Comparison of ENCODE assay signal across 8 cellular contexts in the genomic region with DNA sequence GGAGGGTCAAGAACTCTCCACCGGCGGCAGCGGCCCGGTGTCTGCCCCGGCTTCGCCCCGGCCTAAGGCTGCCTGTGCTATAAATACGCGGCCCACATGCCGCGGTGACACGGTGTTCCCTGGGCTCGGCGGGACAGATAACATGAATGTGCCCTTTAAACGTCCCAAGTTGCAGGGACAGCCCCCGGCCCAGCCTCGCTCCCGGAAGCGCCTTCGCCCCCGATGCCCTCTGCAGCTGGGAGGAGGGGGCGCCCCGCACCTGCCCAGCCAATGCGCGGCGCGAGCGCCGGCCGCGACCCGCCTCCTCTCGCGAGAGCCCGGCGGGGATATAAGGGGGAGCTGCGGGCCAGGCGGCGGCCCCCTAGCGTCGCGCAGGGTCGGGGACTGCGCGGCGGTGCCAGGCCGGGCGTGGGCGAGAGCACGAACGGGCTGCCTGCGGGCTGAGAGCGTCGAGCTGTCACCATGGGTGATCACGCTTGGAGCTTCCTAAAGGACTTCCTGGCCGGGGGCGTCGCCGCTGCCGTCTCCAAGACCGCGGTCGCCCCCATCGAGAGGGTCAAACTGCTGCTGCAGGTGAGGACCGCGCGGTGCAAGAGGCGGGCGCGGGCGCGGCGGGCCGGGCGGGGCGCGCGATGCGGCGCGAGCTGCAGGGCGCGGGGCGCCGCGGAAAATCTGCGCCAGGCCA. TPM values are rescaled to one million over a fixed set of nuclear protein-coding genes. Genes with fewer than 3 reads are reported as not detected.
DNase-seq lines count a peak whose midpoint lies in the region; ATAC-seq and TF ChIP-seq lines count a peak whose summit lies in the region.

Gene SLC25A4 (plus strand): TSS at position 356 of the 685 bp plus-strand sequence. CDS start 107 bp downstream, at position 463.

- ATAC-seq in GM18870 (IDR thresholded peaks at IDR 0.05; ENCODE audit: unreplicated experiment) (peak; percentile 80), HG03135 (IDR thresholded peaks at IDR 0.05; ENCODE audit: unreplicated experiment) (peak; percentile 95)

- WGBS in lower leg skin, 2 donors: 1% methylated on average over 14 to 72 of the region's 87 CpGs

- intact Hi-C loops in lower leg skin (cut with DNase I; ENCODE audit: low total_unique reads): no loop called here

- H3K4me3 ChIP-seq in lower leg skin (ENCODE audit: low read depth, poor library complexity, severe bottlenecking): peak within 1 kb of the TSS; percentile 52

- DNase-seq in AG09319 (ENCODE audit: extremely low read depth, low read depth): peak; percentile 32
- DNase-seq in NCI-H460 (ENCODE audit: extremely low read depth, low read depth): peak; percentile 69
- DNase-seq in activated CD4-positive, alpha-beta T cell treated with anti-CD3 and anti-CD28 coated beads, Interleukin-2, amount 50 U/mL, for 48 hours: peak; percentile 84 to 86
- DNase-seq in dermis microvascular lymphatic vessel endothelial cell (ENCODE audit: low read depth in 2 of 2): peak; percentile 40 to 71
- peak; percentile 45 to 94 for DNase-seq in lower leg skin (ENCODE audit: low spot score in 2 of 2)
- DNase-seq in stimulated activated CD4-positive, alpha-beta T cell treated with anti-CD3 and anti-CD28 coated beads, TNF-alpha, amount 100 ng/mL, for 1 hour (ENCODE audit: low read depth in 3 of 3, low spot score in 1 of 3): peak; percentile 51 to 76 (median 67)

- no peak; the same call in none of the 2 replicates for TF ChIP-seq CTCF in AG09319 (IDR thresholded peaks at IDR 0.05; ENCODE audit: low read depth, low read length)
- TF ChIP-seq CTCF in lower leg skin (IDR thresholded peaks at IDR 0.05): no peak

- TF ChIP-seq POLR2A in lower leg skin (IDR thresholded peaks at IDR 0.05): peak in 1 of 2 donors; percentile 29

RNA-seq across cellular contexts. Expression of gene SLC25A4, which starts in this region (rescaled TPM):
- 15.3 and 16.9 TPM in 2 replicates for total RNA-seq in NCI-H460 (2014; rRNA removed; shearing (Covaris generic))
- polyA plus RNA-seq in NCI-H460 (2014; cell fraction: nucleus; rRNA removed): 13.4 and 18.3 TPM in 2 replicates
- total RNA-seq in dermis microvascular lymphatic vessel endothelial cell (5.7 and 5.9 TPM in 2 replicates), lower leg skin (10 to 100 TPM; 10.1 to 25.6 (median 17.9) TPM)

Comparison
In these comparisons a context has a peak if more than half of its experiments do, and no peak if none do; other contexts are left out.
1. Peak in every context shown above with its lines: DNase-seq, ATAC-seq and H3K4me3 ChIP-seq.
2. DNase-seq: peak in every context shown above with its lines; median percentile 85 in activated CD4-positive, alpha-beta T cell treated with anti-CD3 and anti-CD28 coated beads, Interleukin-2, amount 50 U/mL, for 48 hours; 70 in lower leg skin; 69 in NCI-H460; 67 in stimulated activated CD4-positive, alpha-beta T cell treated with anti-CD3 and anti-CD28 coated beads, TNF-alpha, amount 100 ng/mL, for 1 hour; 56 in dermis microvascular lymphatic vessel endothelial cell; 32 in AG09319.